In genomic region chr17:29760279-29760721, GRCh38 we compare ENCODE assay signal across 8 cellular contexts.
DNase-seq lines count a peak whose midpoint lies in the region; ATAC-seq and TF ChIP-seq lines count a peak whose summit lies in the region.

No MANE protein-coding gene starts in this region.

- H3K36me3 Mint-ChIP-seq in activated CD4-positive, alpha-beta T cell treated with anti-CD3 and anti-CD28 coated beads for 36 hours (ENCODE audit: low read depth), result peaks cover 16% of the 10 kb centered on the region
- no peaks in the 10 kb centered on the region for H3K36me3 Mint-ChIP-seq in endodermal cell (ENCODE audit: low read depth)
- no peaks in the 10 kb centered on the region for H3K36me3 Mint-ChIP-seq in nephron progenitor cell (ENCODE audit: low read depth)

- H3K9me3 Mint-ChIP-seq in activated CD4-positive, alpha-beta T cell treated with anti-CD3 and anti-CD28 coated beads for 36 hours (ENCODE audit: low read depth), result no peaks in the 10 kb centered on the region
- H3K9me3 Mint-ChIP-seq in endodermal cell (no peaks in the 10 kb centered on the region), nephron progenitor cell (no peaks in the 10 kb centered on the region)

- peaks cover 30% of the 10 kb centered on the region for H3K4me1 Mint-ChIP-seq in activated CD4-positive, alpha-beta T cell treated with anti-CD3 and anti-CD28 coated beads for 36 hours
- peaks cover 11% of the 10 kb centered on the region for H3K4me1 Mint-ChIP-seq in endodermal cell
- peaks cover 16% of the 10 kb centered on the region for H3K4me1 Mint-ChIP-seq in nephron progenitor cell

- peaks cover 17% of the 10 kb centered on the region for H3K27me3 ChIP-seq in HUES64 (ENCODE audit: insufficient read depth, low read length)
- peaks cover 15% of the 10 kb centered on the region for H3K27me3 ChIP-seq in endodermal cell (ENCODE audit: control insufficient read depth, insufficient read depth, low read length, poor library complexity, severe bottlenecking)
- no peaks in the 10 kb centered on the region for H3K27me3 ChIP-seq in thymus (ENCODE audit: control insufficient read depth, insufficient read depth)

- H3K4me1 ChIP-seq in HUES64 (ENCODE audit: insufficient read depth, low read length), result peaks cover 9% of the 10 kb centered on the region
- no peaks in the 10 kb centered on the region for H3K4me1 ChIP-seq in endodermal cell (ENCODE audit: control insufficient read depth, insufficient read depth, low read length)
- peaks cover 10% of the 10 kb centered on the region for H3K4me1 ChIP-seq in thymus (ENCODE audit: control insufficient read depth, insufficient read depth, low read length)

- H3K9me3 ChIP-seq in HUES64 (ENCODE audit: insufficient read depth, low read depth, low read length) (no peaks in the 10 kb centered on the region), endodermal cell (ENCODE audit: control insufficient read depth, low read length) (no peaks in the 10 kb centered on the region), thymus (ENCODE audit: control insufficient read depth) (no peaks in the 10 kb centered on the region)

- 24% methylated on average over 6 of the region's 7 CpGs for WGBS in HUES64
- 0 to 22% methylated on average over 2 to 5 of the region's 7 CpGs for WGBS in endodermal cell (ENCODE audit: insufficient coverage in 1 of 2, insufficient read length in 1 of 2), 2 experiments
- under 1% methylated on average over 7 of the region's 7 CpGs for WGBS in thymus

- no peaks in the 10 kb centered on the region for H3K36me3 ChIP-seq in HUES64 (ENCODE audit: insufficient read depth, low read length)
- H3K36me3 ChIP-seq in endodermal cell (ENCODE audit: control insufficient read depth, insufficient read depth, low read length), result no peaks in the 10 kb centered on the region
- H3K36me3 ChIP-seq in thymus (ENCODE audit: control insufficient read depth, insufficient read depth), result peaks cover 5% of the 10 kb centered on the region

- peak overlapping the region; percentile 97 for H3K27ac Mint-ChIP-seq in activated CD4-positive, alpha-beta T cell treated with anti-CD3 and anti-CD28 coated beads for 36 hours
- no peak overlapping the region for H3K27ac Mint-ChIP-seq in endodermal cell
- no peak overlapping the region for H3K27ac Mint-ChIP-seq in nephron progenitor cell

- no peak overlapping the region for H3K9ac ChIP-seq in HUES64 (ENCODE audit: low read depth, low read length)
- peak overlapping the region; percentile 35 for H3K9ac ChIP-seq in endodermal cell (ENCODE audit: extremely low read depth, low read length, poor library complexity, severe bottlenecking)

- DNase-seq in NCI-H526 (lab: John Stamatoyannopoulos, UW) (peak; percentile 13 to 24), NCI-H526 treated with DMSO at 0.1 percent for 48 hours (lab: John Stamatoyannopoulos, UW) (no peak), endodermal cell (no peak), nephron progenitor cell (no peak), islet precursor cell (no peak)
- peak; percentile 70 for DNase-seq in activated CD4-positive, alpha-beta T cell treated with anti-CD3 and anti-CD28 coated beads for 36 hours

- POLR2A ChIA-PET in activated CD4-positive, alpha-beta T cell treated with anti-CD3 and anti-CD28 coated beads for 36 hours (lab: Charles Lee), result interaction anchor here (0.7 to 1.7 kb wide), 6 partner anchors 9 to 144 kb away, joined by 3 to 11 read pairs (median 4); no protein-coding TSS in a partner anchor

- no peak overlapping the region for H3K27ac ChIP-seq in HUES64 (ENCODE audit: low read depth, low read length)
- no peak overlapping the region for H3K27ac ChIP-seq in endodermal cell (ENCODE audit: low read depth, low read length)
- H3K27ac ChIP-seq in thymus (ENCODE audit: low read depth), result peak overlapping the region; percentile 97

- CTCF ChIA-PET in activated CD4-positive, alpha-beta T cell treated with anti-CD3 and anti-CD28 coated beads for 36 hours (lab: Charles Lee), result interaction anchor here (0.6 to 2.4 kb wide), 13 partner anchors 9 to 143 kb away, joined by 3 to 14 read pairs (median 4); partner anchors contain the start of gene CORO6

- ATAC-seq in activated CD4-positive, alpha-beta T cell treated with anti-CD3 and anti-CD28 coated beads for 36 hours, result peak; percentile 55

- TF ChIP-seq CTCF in endodermal cell (conservative IDR thresholded peaks at IDR 0.05) (no peak), nephron progenitor cell (IDR thresholded peaks at IDR 0.05) (no peak)

- peak overlapping the region; percentile 77 for H3K4me3 ChIP-seq in HUES64 (ENCODE audit: low read length)
- peak overlapping the region; percentile 85 for H3K4me3 ChIP-seq in endodermal cell (ENCODE audit: low read length)
- H3K4me3 ChIP-seq in thymus (ENCODE audit: low read length), result peak overlapping the region; percentile 71

- intact Hi-C loops in activated CD4-positive, alpha-beta T cell treated with anti-CD3 and anti-CD28 coated beads for 36 hours (cut with DNase I, micrococcal nuclease), result loop anchor here (1.0 to 5.0 kb wide), 4 partner anchors 33 to 143 kb away; no protein-coding TSS in a partner anchor

- H3K27me3 Mint-ChIP-seq in activated CD4-positive, alpha-beta T cell treated with anti-CD3 and anti-CD28 coated beads for 36 hours, result no peaks in the 10 kb centered on the region
- H3K27me3 Mint-ChIP-seq in endodermal cell (ENCODE audit: insufficient read depth) (peaks cover 24% of the 10 kb centered on the region), nephron progenitor cell (ENCODE audit: low read depth, poor library complexity) (peaks cover 25% of the 10 kb centered on the region)

- peak overlapping the region; percentile 97 for H3K4me3 Mint-ChIP-seq in activated CD4-positive, alpha-beta T cell treated with anti-CD3 and anti-CD28 coated beads for 36 hours
- H3K4me3 Mint-ChIP-seq in endodermal cell (peak overlapping the region; percentile 67), nephron progenitor cell (peak overlapping the region; percentile 91)

Comparison
In these comparisons a context has a peak if more than half of its experiments do, and no peak if none do; other contexts are left out.
1. DNase-seq: peak in NCI-H526 (2 of 2) and activated CD4-positive, alpha-beta T cell treated with anti-CD3 and anti-CD28 coated beads for 36 hours (single experiment); none in NCI-H526 treated with DMSO at 0.1 percent for 48 hours (single experiment), endodermal cell (single experiment), nephron progenitor cell (single experiment) and islet precursor cell (single experiment).
2. Peak in every context shown above with its lines, with median percentiles within 50 percentile points of each other: H3K4me3 ChIP-seq and H3K4me3 Mint-ChIP-seq.